27 cellular contexts compared by ENCODE assay signal in genomic region chr4:25078523-25078922, GRCh38. TPM values are rescaled to one million over a fixed set of nuclear protein-coding genes. Genes with fewer than 3 reads are reported as not detected.
"Had no signal": no experiment of that assay in that cellular context is flagged by ENCODE, and none has a peak within 500 bp of the region (broad histone marks: within the 10 kb centered on the region; RNA-seq: fewer than 3 reads in every experiment).

No MANE protein-coding gene starts in this region.

- ATAC-seq: naive thymus-derived CD4-positive, alpha-beta T cell; natural killer cell treated with Interleukin-12 subunit alpha and Interleukin-12 subunit beta and Interleukin-15 and Interleukin-18, amount 100 ng/mL, for 72 hours; sciatic nerve had no signal

- H3K27ac Mint-ChIP-seq: naive thymus-derived CD4-positive, alpha-beta T cell; natural killer cell treated with Interleukin-12 subunit alpha and Interleukin-12 subunit beta and Interleukin-15 and Interleukin-18, amount 100 ng/mL, for 72 hours; progenitor cell of endocrine pancreas; stimulated activated naive CD8-positive, alpha-beta T cell treated with anti-CD3 and anti-CD28 coated beads, Interleukin-15, Interleukin-2, amounts not matched to agents 100 ng/mL and 50 ng/mL, for 24 hours had no signal

- H3K27me3 Mint-ChIP-seq: stimulated activated naive CD8-positive, alpha-beta T cell treated with anti-CD3 and anti-CD28 coated beads, Interleukin-15, Interleukin-2, amounts not matched to agents 100 ng/mL and 50 ng/mL, for 24 hours had no signal

- H3K36me3 Mint-ChIP-seq: naive thymus-derived CD4-positive, alpha-beta T cell; natural killer cell treated with Interleukin-12 subunit alpha and Interleukin-12 subunit beta and Interleukin-15 and Interleukin-18, amount 100 ng/mL, for 72 hours had no signal

- DNase-seq: islet precursor cell; left ventricle myocardium inferior; mesendoderm; midbrain; mucosa of descending colon; naive thymus-derived CD4-positive, alpha-beta T cell; occipital lobe; stimulated activated CD4-positive, alpha-beta T cell treated with anti-CD3 and anti-CD28 coated beads, Interleukin-12 subunit alpha, Interleukin-12 subunit beta, amount 100 ng/mL, for 4 hours; stimulated activated CD4-positive, alpha-beta T cell treated with anti-CD3 and anti-CD28 coated beads, Interleukin-15, amount 100 ng/mL, for 24 hours; stimulated activated CD4-positive, alpha-beta T cell treated with anti-CD3 and anti-CD28 coated beads, Interleukin-2, amount 100 ng/mL, for 24 hours; stimulated activated CD4-positive, alpha-beta T cell treated with anti-CD3 and anti-CD28 coated beads, Interleukin-4, amount 100 ng/mL, for 1 hour; stimulated activated naive CD4-positive, alpha-beta T cell; upper lobe of left lung had no signal

- H2AFZ ChIP-seq: hepatocyte had no signal

- H3K9me3 Mint-ChIP-seq: natural killer cell treated with Interleukin-12 subunit alpha and Interleukin-12 subunit beta and Interleukin-15 and Interleukin-18, amount 100 ng/mL, for 72 hours; stimulated activated naive CD8-positive, alpha-beta T cell treated with anti-CD3 and anti-CD28 coated beads, Interleukin-15, Interleukin-2, amounts not matched to agents 100 ng/mL and 50 ng/mL, for 24 hours had no signal

- H3K27ac ChIP-seq: hepatocyte, left ventricle myocardium inferior, neutrophil, right atrium auricular region, skin epidermis, suprapubic skin, thoracic aorta, tibial nerve, upper lobe of left lung, vagina had no signal

- H3K79me2 ChIP-seq: hepatocyte had no signal

- H3K36me3 ChIP-seq: left ventricle myocardium inferior, neutrophil, right atrium auricular region, suprapubic skin, thoracic aorta, tibial nerve, upper lobe of left lung, vagina had no signal

- H3K27me3 ChIP-seq: hepatocyte, right atrium auricular region, suprapubic skin, tibial nerve, upper lobe of left lung, vagina had no signal

- H3K4me1 ChIP-seq: right atrium auricular region, suprapubic skin, tibial nerve, upper lobe of left lung, vagina had no signal

- H3K4me3 ChIP-seq: hepatocyte, left ventricle myocardium inferior, lung, mucosa of descending colon, right atrium auricular region, skin epidermis, suprapubic skin, thoracic aorta, tibial nerve, upper lobe of left lung, vagina had no signal

- H3K9me3 ChIP-seq: left ventricle myocardium inferior, mucosa of descending colon, neutrophil, right atrium auricular region, suprapubic skin, thoracic aorta, tibial nerve, upper lobe of left lung, vagina had no signal

- H3K4me1 Mint-ChIP-seq: naive thymus-derived CD4-positive, alpha-beta T cell had no signal

- H3K4me3 Mint-ChIP-seq: naive thymus-derived CD4-positive, alpha-beta T cell; natural killer cell treated with Interleukin-12 subunit alpha and Interleukin-12 subunit beta and Interleukin-15 and Interleukin-18, amount 100 ng/mL, for 72 hours; stimulated activated naive CD8-positive, alpha-beta T cell treated with anti-CD3 and anti-CD28 coated beads, Interleukin-15, Interleukin-2, amounts not matched to agents 100 ng/mL and 50 ng/mL, for 24 hours had no signal

- H3K4me2 ChIP-seq: hepatocyte had no signal

RNA-seq across cellular contexts. Expression of gene LGI2, which starts 47.8 kb away (rescaled TPM):
- total RNA-seq: myocyte; naive thymus-derived CD4-positive, alpha-beta T cell; natural killer cell treated with Interleukin-12 subunit alpha and Interleukin-12 subunit beta and Interleukin-15 and Interleukin-18, amount 100 ng/mL, for 72 hours had no signal
- polyA plus RNA-seq: naive thymus-derived CD4-positive, alpha-beta T cell had no signal
